ENCODE assay signal across 18 cellular contexts in the genomic region with DNA sequence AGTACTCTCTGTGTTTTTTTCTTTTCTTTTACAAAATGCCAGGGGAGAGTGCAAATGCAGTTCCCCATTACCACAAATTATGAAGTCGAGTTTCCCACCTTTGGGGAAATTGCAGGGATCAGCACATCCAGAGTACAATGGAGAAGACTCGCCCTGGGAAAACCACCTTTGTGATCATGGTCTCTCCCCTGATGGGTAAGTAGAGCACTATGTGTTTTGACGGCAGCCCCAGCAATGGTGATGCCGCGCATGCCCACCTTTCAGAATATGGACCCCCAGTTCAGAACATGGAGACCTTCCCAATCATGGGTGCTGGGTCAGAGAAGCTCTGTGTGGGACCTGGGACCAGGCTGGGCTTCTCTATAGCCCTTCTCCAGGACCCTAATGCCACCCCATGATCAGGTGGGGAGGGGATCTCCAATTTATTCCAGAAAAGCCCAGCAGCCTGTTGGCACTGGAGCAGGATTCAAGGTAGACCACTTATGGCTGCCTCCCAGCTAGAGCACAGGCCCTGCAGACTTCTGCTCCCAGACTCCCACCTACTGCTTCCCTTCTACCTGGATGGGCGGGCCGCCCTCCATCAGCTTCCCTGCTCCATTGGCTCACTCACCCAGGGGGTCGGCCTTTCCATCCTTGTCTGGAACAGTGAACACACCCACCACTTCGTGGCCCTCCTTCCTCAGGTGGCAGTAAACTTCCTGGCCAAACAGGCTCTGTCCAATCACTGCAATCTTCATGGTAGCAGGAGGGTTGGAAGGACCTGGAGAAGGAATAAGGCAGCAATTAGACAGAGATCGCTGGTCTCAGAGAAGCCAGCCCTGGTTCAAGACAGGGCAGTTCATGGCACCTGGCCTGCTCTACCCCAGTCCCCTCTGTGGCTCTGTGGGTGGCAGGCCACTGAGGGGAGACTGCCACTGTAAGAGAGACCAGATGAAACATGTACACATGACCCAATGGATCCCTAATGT. TPM values are rescaled to one million over a fixed set of nuclear protein-coding genes. Genes with fewer than 3 reads are reported as not detected.
DNase-seq lines count a peak whose midpoint lies in the region; ATAC-seq and TF ChIP-seq lines count a peak whose summit lies in the region.
"Had no signal": no experiment of that assay in that cellular context is flagged by ENCODE, and none has a peak within 500 bp of the region (broad histone marks: within the 10 kb centered on the region; RNA-seq: fewer than 3 reads in every experiment).

No MANE protein-coding gene starts in this region.

- no peaks in the 10 kb centered on the region for H3K4me1 ChIP-seq in vagina
- H3K4me1 ChIP-seq: A549 had no signal

- peaks cover 8% of the 10 kb centered on the region for H3K27me3 Mint-ChIP-seq in activated naive CD8-positive, alpha-beta T cell treated with anti-CD3 and anti-CD28 coated beads, Interleukin-2, amount 50 U/mL, for 24 hours
- peaks cover 23% of the 10 kb centered on the region for H3K27me3 Mint-ChIP-seq in activated naive CD8-positive, alpha-beta T cell treated with anti-CD3 and anti-CD28 coated beads for 36 hours
- peaks cover 34% of the 10 kb centered on the region for H3K27me3 Mint-ChIP-seq in osteocyte (ENCODE audit: unreplicated experiment)

- peak; percentile 40 for ATAC-seq in activated naive CD8-positive, alpha-beta T cell treated with anti-CD3 and anti-CD28 coated beads, Interleukin-2, amount 50 U/mL, for 24 hours
- no peak for ATAC-seq in left lobe of liver
- ATAC-seq in HG03565 (IDR thresholded peaks at IDR 0.05; ENCODE audit: unreplicated experiment) = no peak
- ATAC-seq: A549 had no signal

- no peak overlapping the region for H3K27ac Mint-ChIP-seq in activated naive CD8-positive, alpha-beta T cell treated with anti-CD3 and anti-CD28 coated beads, Interleukin-2, amount 50 U/mL, for 24 hours
- H3K27ac Mint-ChIP-seq in activated naive CD8-positive, alpha-beta T cell treated with anti-CD3 and anti-CD28 coated beads for 36 hours = no peak overlapping the region
- no peak overlapping the region for H3K27ac Mint-ChIP-seq in osteocyte (ENCODE audit: unreplicated experiment)
- H3K27ac Mint-ChIP-seq: CD14-positive monocyte; CD4-positive, alpha-beta memory T cell had no signal

- no peaks in the 10 kb centered on the region for H3K9me3 ChIP-seq in vagina
- H3K9me3 ChIP-seq: A549 had no signal

- no peak for TF ChIP-seq CTCF in osteocyte (IDR thresholded peaks at IDR 0.05)
- TF ChIP-seq CTCF in vagina (IDR thresholded peaks at IDR 0.05) = no peak

- no peak overlapping the region for H3K4me3 Mint-ChIP-seq in activated naive CD8-positive, alpha-beta T cell treated with anti-CD3 and anti-CD28 coated beads, Interleukin-2, amount 50 U/mL, for 24 hours
- no peak overlapping the region for H3K4me3 Mint-ChIP-seq in activated naive CD8-positive, alpha-beta T cell treated with anti-CD3 and anti-CD28 coated beads for 36 hours
- no peak overlapping the region for H3K4me3 Mint-ChIP-seq in osteocyte (ENCODE audit: unreplicated experiment)
- H3K4me3 Mint-ChIP-seq: CD14-positive monocyte; CD4-positive, alpha-beta memory T cell; H9 had no signal

- DNase-seq in activated naive CD8-positive, alpha-beta T cell treated with anti-CD3 and anti-CD28 coated beads, Interleukin-2, amount 50 U/mL, for 24 hours = no peak
- DNase-seq in activated naive CD8-positive, alpha-beta T cell treated with anti-CD3 and anti-CD28 coated beads for 36 hours = no peak
- DNase-seq in left lobe of liver (ENCODE audit: low spot score) (peak; percentile 41), osteocyte (ENCODE audit: extremely low spot score, unreplicated experiment) (peak; percentile 79), vagina (ENCODE audit: extremely low spot score in 2 of 2) (peak; percentile 75 to 92), medulla oblongata (ENCODE audit: extremely low spot score) (no peak), SIG-M5 (lab: John Stamatoyannopoulos, UW) (no peak)
- DNase-seq: CD4-positive, alpha-beta memory T cell; DMS153; DMS79; GDM1; H9 had no signal

- no peaks in the 10 kb centered on the region for H3K4me1 Mint-ChIP-seq in activated naive CD8-positive, alpha-beta T cell treated with anti-CD3 and anti-CD28 coated beads, Interleukin-2, amount 50 U/mL, for 24 hours
- no peaks in the 10 kb centered on the region for H3K4me1 Mint-ChIP-seq in activated naive CD8-positive, alpha-beta T cell treated with anti-CD3 and anti-CD28 coated beads for 36 hours
- H3K4me1 Mint-ChIP-seq in osteocyte (ENCODE audit: unreplicated experiment) = no peaks in the 10 kb centered on the region
- H3K4me1 Mint-ChIP-seq: CD14-positive monocyte had no signal

- H3K36me3 Mint-ChIP-seq in activated naive CD8-positive, alpha-beta T cell treated with anti-CD3 and anti-CD28 coated beads, Interleukin-2, amount 50 U/mL, for 24 hours (ENCODE audit: low read depth) = no peaks in the 10 kb centered on the region
- no peaks in the 10 kb centered on the region for H3K36me3 Mint-ChIP-seq in activated naive CD8-positive, alpha-beta T cell treated with anti-CD3 and anti-CD28 coated beads for 36 hours
- no peaks in the 10 kb centered on the region for H3K36me3 Mint-ChIP-seq in osteocyte (ENCODE audit: unreplicated experiment)
- H3K36me3 Mint-ChIP-seq: CD14-positive monocyte; CD4-positive, alpha-beta memory T cell had no signal

- H3K27me3 ChIP-seq in vagina = no peaks in the 10 kb centered on the region
- H3K27me3 ChIP-seq: BLaER1 had no signal

- H3K9me3 Mint-ChIP-seq in activated naive CD8-positive, alpha-beta T cell treated with anti-CD3 and anti-CD28 coated beads, Interleukin-2, amount 50 U/mL, for 24 hours = no peaks in the 10 kb centered on the region
- H3K9me3 Mint-ChIP-seq in activated naive CD8-positive, alpha-beta T cell treated with anti-CD3 and anti-CD28 coated beads for 36 hours = peaks cover 2% of the 10 kb centered on the region
- H3K9me3 Mint-ChIP-seq in osteocyte (ENCODE audit: unreplicated experiment) = peaks cover 3% of the 10 kb centered on the region

- intact Hi-C loops in vagina (cut with DNase I) = no loop called here

- H3K36me3 ChIP-seq in vagina = no peaks in the 10 kb centered on the region
- H3K36me3 ChIP-seq: BLaER1 had no signal

- H3K27ac ChIP-seq in vagina = no peak overlapping the region
- H3K27ac ChIP-seq: 22Rv1, A549, BLaER1, HL-60 had no signal

- no peak for TF ChIP-seq POLR2A in vagina (IDR thresholded peaks at IDR 0.05)

- no peak overlapping the region for H3K4me3 ChIP-seq in vagina
- H3K4me3 ChIP-seq: A549, BLaER1 had no signal

RNA-seq across cellular contexts. Expression of gene ALDH1L1, which starts 19.9 kb away (rescaled TPM):
- total RNA-seq in activated naive CD8-positive, alpha-beta T cell treated with anti-CD3 and anti-CD28 coated beads for 36 hours = not detected
- total RNA-seq in left lobe of liver (492 TPM), osteocyte (1.4 and 1.5 TPM in 2 replicates), vagina (19.2 TPM)
- total RNA-seq: CD4-positive, alpha-beta memory T cell had no signal

Comparison
In these comparisons a context has a peak if more than half of its experiments do, and no peak if none do; other contexts are left out.
1. DNase-seq: peak in left lobe of liver (single experiment), osteocyte (single experiment) and vagina (2 of 2); none in activated naive CD8-positive, alpha-beta T cell treated with anti-CD3 and anti-CD28 coated beads, Interleukin-2, amount 50 U/mL, for 24 hours (single experiment), activated naive CD8-positive, alpha-beta T cell treated with anti-CD3 and anti-CD28 coated beads for 36 hours (single experiment), medulla oblongata (single experiment) and SIG-M5 (single experiment).
2. RNA of gene ALDH1L1, which starts 19.9 kb away (total RNA-seq): 492 TPM in left lobe of liver (single experiment); 19.2 TPM in vagina (single experiment), 1.4 to 1.5 TPM in osteocyte and not detected in activated naive CD8-positive, alpha-beta T cell treated with anti-CD3 and anti-CD28 coated beads for 36 hours; every median in the first group is over 10 times any median in the second.